ENCODE assay signal across 21 cellular contexts in the genomic region with DNA sequence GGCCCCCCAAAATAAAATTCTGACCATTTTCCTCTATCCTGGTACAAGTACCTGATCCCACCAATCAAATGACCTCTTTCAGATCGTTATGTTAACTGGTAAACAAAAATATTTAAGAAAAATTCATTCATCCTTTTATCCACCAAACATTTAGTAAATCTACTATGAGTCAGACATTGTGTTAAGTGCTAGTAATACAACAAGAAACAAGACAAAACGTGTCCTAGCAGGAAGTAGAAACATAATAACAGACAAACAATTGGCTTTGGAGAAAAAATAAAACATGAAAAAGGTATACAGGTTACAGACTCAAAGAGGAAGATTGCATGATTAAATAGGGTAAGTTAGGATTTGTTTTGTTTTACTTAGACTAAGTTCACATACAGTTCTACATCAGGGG.
"Had no signal": no experiment of that assay in that cellular context is flagged by ENCODE, and none has a peak within 500 bp of the region (broad histone marks: within the 10 kb centered on the region; RNA-seq: fewer than 3 reads in every experiment).

No MANE protein-coding gene starts in this region.

- H3K4me3 ChIP-seq: K562, SK-N-MC had no signal

- DNase-seq: activated B cell treated with CpG ODN at 0.5 μM for 24 hours; activated CD4-positive, alpha-beta T cell treated with anti-CD3 and anti-CD28 coated beads for 1 hour; activated CD4-positive, alpha-beta T cell treated with anti-CD3 and anti-CD28 coated beads, Interleukin-2, amount 10 ng/mL, durations not matched to agents 24 days and 14 days; activated CD4-positive, alpha-beta T cell treated with anti-CD3 and anti-CD28 coated beads, Interleukin-2, amount 50 U/mL, for 48 hours; activated CD8-positive, alpha-beta memory T cell treated with anti-CD3 and anti-CD28 coated beads, Interleukin-2, amount 10 ng/mL, durations not matched to agents 7 days and 5 days; activated effector memory CD4-positive, alpha-beta T cell treated with anti-CD3 and anti-CD28 coated beads, Interleukin-2, amount 50 U/mL, for 16 hours; activated naive CD4-positive, alpha-beta T cell treated with Interleukin-2 at 50 U/mL for 16 hours; activated T-cell treated with anti-CD3 and anti-CD28 coated beads, Interleukin-2, amount 50 U/mL, for 24 hours; amygdala; Karpas-422; NCI-H1105 treated with DMSO at 0.1 percent for 48 hours; NCI-H1436 treated with DMSO at 0.1 percent for 48 hours; NCI-H187; NCI-H2081; PC-3; SIG-M5; T-cell; T-helper 2 cell; T1000 had no signal
